In genomic region chr1:119367332-119368124, GRCh38 we compare ENCODE assay signal across 1 cellular context.
TF ChIP-seq lines count a peak whose summit lies in the region.

No MANE protein-coding gene starts in this region.

TF ChIP-seq in GM23338, 12 proteins besides CTCF, POLR2A, EP300 and RAD21 (continued from another document):
- no peak for TF ChIP-seq ETS1 (IDR thresholded peaks at IDR 0.05)
- TF ChIP-seq ZNF114 (CRISPR knock-in tag; IDR thresholded peaks at IDR 0.05), result no peak
- no peak for TF ChIP-seq STAT1 (IDR thresholded peaks at IDR 0.05; ENCODE audit: unreplicated experiment)
- no peak for TF ChIP-seq EZH2phosphoT487 (IDR thresholded peaks at IDR 0.05; ENCODE audit: unreplicated experiment)
- no peak for TF ChIP-seq REST (IDR thresholded peaks at IDR 0.05; ENCODE audit: unreplicated experiment)
- TF ChIP-seq ZNF331 (CRISPR knock-in tag; IDR thresholded peaks at IDR 0.05; ENCODE audit: low read depth), result no peak
- TF ChIP-seq CREB1 (CRISPR knock-in tag; IDR thresholded peaks at IDR 0.05; ENCODE audit: low read depth), result no peak
- no peak for TF ChIP-seq EZH2 (IDR thresholded peaks at IDR 0.05; ENCODE audit: low read depth, unreplicated experiment)
- TF ChIP-seq POLR2AphosphoS5 (IDR thresholded peaks at IDR 0.05; ENCODE audit: low read depth), result no peak
- TF ChIP-seq NANOG (IDR thresholded peaks at IDR 0.05; ENCODE audit: borderline replicate concordance), result no peak
